In the genomic region with DNA sequence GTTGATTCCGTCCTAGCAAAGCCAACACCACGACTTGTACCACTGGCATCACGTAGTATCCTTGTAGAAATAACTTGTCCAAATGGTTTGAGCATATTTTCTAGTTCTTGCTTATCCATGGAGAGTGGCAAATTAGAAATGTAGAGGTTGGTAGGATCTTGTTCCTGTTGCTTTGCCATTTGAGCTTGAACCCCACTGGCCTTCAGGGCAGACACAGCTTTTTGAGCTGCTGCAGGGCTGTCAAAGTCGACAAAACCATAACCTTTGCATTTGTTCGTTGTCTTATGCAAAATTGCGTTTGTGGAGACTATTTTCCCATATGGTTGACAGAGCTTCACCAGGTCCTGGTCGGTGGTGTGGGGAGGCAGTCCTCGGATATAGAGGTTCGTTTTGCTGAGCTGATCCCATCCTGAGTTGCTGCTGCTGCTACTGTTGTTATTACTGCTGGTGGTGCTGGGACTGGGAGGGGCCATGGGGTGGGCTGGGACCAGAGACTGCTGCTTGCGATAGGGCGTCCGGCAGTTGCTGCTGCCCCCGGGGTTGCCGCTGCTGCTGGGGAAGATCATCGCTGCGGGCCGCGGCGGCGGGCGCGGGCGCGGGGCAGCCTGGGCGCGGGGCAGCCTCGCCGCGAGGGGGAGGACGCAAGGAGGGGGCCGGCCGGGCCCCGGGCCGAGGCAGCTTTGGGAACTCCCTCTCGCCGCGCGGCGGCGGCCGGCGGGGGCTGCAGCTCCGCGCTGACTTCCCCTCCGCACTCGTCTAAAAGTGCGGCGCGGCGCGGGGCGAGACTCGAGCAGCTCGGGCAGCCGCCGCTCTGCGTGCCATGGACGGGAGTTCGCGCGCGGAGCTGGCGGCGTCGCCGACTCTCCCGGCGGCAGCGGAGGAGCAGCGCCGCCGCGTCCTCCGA, we compare ENCODE assay signal across 8 cellular contexts. TPM values are rescaled to one million over a fixed set of nuclear protein-coding genes. Genes with fewer than 3 reads are reported as not detected.
DNase-seq lines count a peak whose midpoint lies in the region; ATAC-seq and TF ChIP-seq lines count a peak whose summit lies in the region.
"Not testable (repeated sequence)": the region's sequence is repeated elsewhere in the genome, so short reads cannot be mapped to it uniquely, and the experiment has no call there.

No MANE protein-coding gene starts in this region.

- H3K9ac ChIP-seq in HCT116 (ENCODE audit: low read length) (peak overlapping the region; percentile 22; the same call in 1 of the 2 replicates), Loucy (ENCODE audit: low read depth, low read length, poor library complexity, severe bottlenecking) (peak overlapping the region; percentile 51)
- H3K9ac ChIP-seq in neural progenitor cell, result not testable (repeated sequence)

- not testable (repeated sequence) for H3K36me3 ChIP-seq in HCT116 (ENCODE audit: control insufficient read depth in 1 of 2, insufficient read depth in 2 of 2, low read length in 2 of 2); Loucy (ENCODE audit: insufficient read depth, low read length); adrenal gland (replicated peaks in 1 of 2); neural progenitor cell; thyroid gland

- intact Hi-C loops in HCT116 (cut with micrococcal nuclease), result loop anchor here (2.0 to 5.0 kb wide), 2 partner anchors 66 to 88 kb away; partner anchors contain the start of gene TMBIM4
- intact Hi-C loops in adrenal gland (cut with DNase I), result loop anchor here in 1 of 2 donors (5.0 kb wide), 1 partner anchor 88 kb away; no protein-coding TSS in a partner anchor
- intact Hi-C loops in head of caudate nucleus (cut with DNase I); thyroid gland (cut with DNase I): not testable (repeated sequence)

- not testable (repeated sequence) for TF ChIP-seq CTCF in GM10266 (IDR thresholded peaks at IDR 0.05; ENCODE audit: control insufficient read depth, insufficient read depth, low read depth, missing control alignments); Loucy (conservative IDR thresholded peaks at IDR 0.05; ENCODE audit: low read length)
- peak in 1 of 3 experiments; percentile 9; a peak in 1 of 6 replicates for TF ChIP-seq CTCF in HCT116 (IDR thresholded peaks at IDR 0.05 in 2 of 3, conservative IDR thresholded peaks at IDR 0.05 in 1 of 3; ENCODE audit: borderline replicate concordance in 1 of 3, insufficient read depth in 1 of 3, low read depth in 2 of 3, low read length in 2 of 3)
- TF ChIP-seq CTCF in adrenal gland (IDR thresholded peaks at IDR 0.05), result peak in 1 of 6 experiments; percentile 25
- TF ChIP-seq CTCF in neural progenitor cell (IDR thresholded peaks at IDR 0.05), result peak; percentile 20
- TF ChIP-seq CTCF in thyroid gland (IDR thresholded peaks at IDR 0.05), result peak in 1 of 6 experiments; percentile 10

- not testable (repeated sequence) for H3K27ac Mint-ChIP-seq in T-helper 17 cell, neural progenitor cell

- H3K9me3 Mint-ChIP-seq in neural progenitor cell, result not testable (repeated sequence)

- not testable (repeated sequence) for H3K79me2 ChIP-seq in HCT116 (ENCODE audit: insufficient read depth, low read length); Loucy (ENCODE audit: insufficient read depth, low read length); neural progenitor cell (ENCODE audit: low read depth)

- TF ChIP-seq RAD21 in HCT116 (IDR thresholded peaks at IDR 0.05; ENCODE audit: low read depth), result not testable (repeated sequence)

- H3K4me1 Mint-ChIP-seq in T-helper 17 cell, result not testable (repeated sequence)
- peaks cover 10% of the 10 kb centered on the region for H3K4me1 Mint-ChIP-seq in neural progenitor cell

- peak overlapping the region; percentile 81 for H3K4me2 ChIP-seq in HCT116 (ENCODE audit: low read length)
- peak overlapping the region; percentile 81 for H3K4me2 ChIP-seq in Loucy (ENCODE audit: low read depth, low read length, poor library complexity, severe bottlenecking)
- H3K4me2 ChIP-seq in neural progenitor cell, result peak overlapping the region; percentile 80

- H2AFZ ChIP-seq in HCT116 (ENCODE audit: low read depth, low read length, poor library complexity, severe bottlenecking) (peak overlapping the region; percentile 99), Loucy (ENCODE audit: low read length) (peak overlapping the region; percentile 86), neural progenitor cell (replicated peaks) (peak overlapping the region; percentile 81)

- H3K4me3 Mint-ChIP-seq in T-helper 17 cell, result peak overlapping the region; percentile 63
- H3K4me3 Mint-ChIP-seq in neural progenitor cell, result peak overlapping the region; percentile 85

- TF ChIP-seq POLR2A in HCT116 (IDR thresholded peaks at IDR 0.05; ENCODE audit: borderline replicate concordance, extremely low read depth, insufficient read depth, insufficient read length); adrenal gland (IDR thresholded peaks at IDR 0.05); thyroid gland (IDR thresholded peaks at IDR 0.05): not testable (repeated sequence)

- not testable (repeated sequence) for H3K9me3 ChIP-seq in HCT116 (ENCODE audit: control insufficient read depth in 1 of 2, insufficient read depth in 1 of 2, low read depth in 1 of 2, low read length in 2 of 2); Loucy (ENCODE audit: insufficient read depth, low read depth, low read length); T-helper 17 cell (ENCODE audit: control insufficient read depth, low read length, poor library complexity, severe bottlenecking); adrenal gland (replicated peaks in 1 of 3); neural progenitor cell (ENCODE audit: low read depth); thyroid gland

- H3K27ac ChIP-seq in HCT116 (ENCODE audit: low read depth, low read length); neural progenitor cell; thyroid gland: not testable (repeated sequence)
- H3K27ac ChIP-seq in adrenal gland, result peak overlapping the region in 2 of 5 donors; percentile 20 to 70

- H3K4me3 ChIP-seq in HCT116 (replicated peaks in 1 of 2; ENCODE audit: low read depth in 1 of 2, low read length in 2 of 2) (peak overlapping the region; percentile 41 to 59), Loucy (ENCODE audit: low read length, poor library complexity, severe bottlenecking) (peak overlapping the region; percentile 69), adrenal gland (peak overlapping the region in 2 of 4 donors; percentile 20 to 67), neural progenitor cell (peak overlapping the region; percentile 59), thyroid gland (replicated peaks in 1 of 3) (peak overlapping the region in 1 of 3 donors; percentile 17)

- peak; percentile 81 for ATAC-seq in HCT116
- peak; percentile 68 for ATAC-seq in T-helper 17 cell

- not testable (repeated sequence) for H3F3A ChIP-seq in Loucy (ENCODE audit: low read depth)
- H3F3A ChIP-seq in neural progenitor cell (ENCODE audit: low read depth), result peaks cover 18% of the 10 kb centered on the region

- not testable (repeated sequence) for H4K20me1 ChIP-seq in HCT116 (ENCODE audit: insufficient read depth); Loucy (ENCODE audit: insufficient read depth, low read length, poor library complexity, severe bottlenecking); neural progenitor cell (ENCODE audit: low read depth)

- DNase-seq in GM10266 (ENCODE audit: extremely low spot score) (peak; percentile 75), T-helper 17 cell (peak; percentile 9 to 22 (median 12)), adrenal gland (peak; percentile 24 to 60 (median 39)), head of caudate nucleus (peak in 41 of 42 donors; percentile 16 to 74 (median 40)), neural progenitor cell (ENCODE audit: low spot score) (peak; percentile 89), thyroid gland (peak; percentile 14 to 19)
- DNase-seq in HCT116 (ENCODE audit: low read depth, low spot score), result not testable (repeated sequence)

- POLR2A ChIA-PET in HCT116 (lab: Charles Lee), result interaction anchor here (2.8 kb wide), 1 partner anchor 66 kb away, joined by 11 read pairs; the partner anchor contains the start of gene TMBIM4

- H3K27me3 ChIP-seq in HCT116 (ENCODE audit: insufficient read depth, low read length); Loucy (ENCODE audit: insufficient read depth, low read length, poor library complexity, severe bottlenecking); adrenal gland; thyroid gland: not testable (repeated sequence)
- peaks cover 17% of the 10 kb centered on the region for H3K27me3 ChIP-seq in neural progenitor cell

- WGBS in adrenal gland, 4 donors, result 5 to 12% (median 6%) methylated on average over 33 to 72 of the region's 74 CpGs
- WGBS in thyroid gland, 2 donors, result 14 to 15% methylated on average over 31 to 38 of the region's 74 CpGs

- CTCF ChIA-PET in HCT116 (lab: Charles Lee), result interaction anchor here (0.9 to 2.7 kb wide), 11 partner anchors 8 to 104 kb away, joined by 3 to 11 read pairs (median 4); partner anchors contain the start of genes LLPH and TMBIM4

- BruUV-seq in HCT116 (replicated peaks; lab: Mats Ljungman, UMichigan), result not testable (repeated sequence)

- H3K36me3 Mint-ChIP-seq in T-helper 17 cell (ENCODE audit: low read depth); neural progenitor cell: not testable (repeated sequence)

- H3K27me3 Mint-ChIP-seq in T-helper 17 cell, result peaks cover 54% of the 10 kb centered on the region
- H3K27me3 Mint-ChIP-seq in neural progenitor cell (ENCODE audit: insufficient read depth, low read depth), result peaks cover 13% of the 10 kb centered on the region

- H3K4me1 ChIP-seq in HCT116 (ENCODE audit: control insufficient read depth in 1 of 2, insufficient read depth in 2 of 2, low read length in 2 of 2) (peaks cover 6 to 17% of the 10 kb centered on the region in 2 experiments; a peak in 3 of 4 replicates), adrenal gland (replicated peaks in 1 of 2) (peaks cover 0 to 10% of the 10 kb centered on the region in 2 donors), neural progenitor cell (peaks cover 15% of the 10 kb centered on the region)
- H3K4me1 ChIP-seq in Loucy (ENCODE audit: insufficient read depth, low read length, poor library complexity, severe bottlenecking); thyroid gland: not testable (repeated sequence)

- not testable (repeated sequence) for H3K9me2 ChIP-seq in HCT116 (ENCODE audit: insufficient read depth); Loucy (replicated peaks; ENCODE audit: low read depth, low read length)

- RAD21 ChIA-PET in HCT116 (lab: Charles Lee; ENCODE audit: low non-redundant PET in 1 of 2, low total read pairs in 2 of 2, uncharacterized antibody in 2 of 2, unreplicated experiment in 2 of 2), result interaction anchor here (0.6 to 1.2 kb wide), 2 partner anchors 44 to 66 kb away, joined by 4 to 5 read pairs; no protein-coding TSS in a partner anchor

RNA-seq across cellular contexts. Expression of gene IRAK3, which starts 46.0 kb away (rescaled TPM):
- total RNA-seq in HCT116 (2021; ENCODE audit: unreplicated experiment) (0.12 TPM), T-helper 17 cell (1 to 10 TPM; 1.5 to 2.4 TPM), adrenal gland (10 to 100 TPM in 5 of 8 donors, 1 to 10 TPM in 3; 7.1 to 29.0 (median 11.6) TPM), neural progenitor cell (ENCODE audit: low replicate concordance) (0.37 and 3.0 TPM in 2 replicates), thyroid gland (10 to 100 TPM in 3 of 4 donors, 1 to 10 TPM in 1; 8.0 to 26.6 (median 17.6) TPM)
- polyA plus RNA-seq in HCT116 (2012), result 0.01 and 0.03 TPM in 2 replicates
- 1 to 10 TPM; 3.3 to 6.4 (median 4.9) TPM for polyA plus RNA-seq in adrenal gland
